In genomic region chr1:66769512-66770229, GRCh38 we compare ENCODE assay signal across 14 cellular contexts. TPM values are rescaled to one million over a fixed set of nuclear protein-coding genes. Genes with fewer than 3 reads are reported as not detected.
DNase-seq lines count a peak whose midpoint lies in the region; ATAC-seq lines count a peak whose summit lies in the region.
"Had no signal": no experiment of that assay in that cellular context is flagged by ENCODE, and none has a peak within 500 bp of the region (broad histone marks: within the 10 kb centered on the region; RNA-seq: fewer than 3 reads in every experiment).

No MANE protein-coding gene starts in this region.

- H3K4me1 Mint-ChIP-seq in activated naive CD4-positive, alpha-beta T cell treated with anti-CD3 and anti-CD28 coated beads, Interleukin-2, amount 10 ng/mL, durations not matched to agents 7 days and 5 days = peaks cover 27% of the 10 kb centered on the region
- H3K4me1 Mint-ChIP-seq in activated T-helper 17 cell treated with anti-CD3 and anti-CD28 coated beads, Interleukin-2, amount 50 U/mL, for 72 hours = peaks cover 22% of the 10 kb centered on the region
- H3K4me1 Mint-ChIP-seq: stimulated activated memory B cell treated with anti-CD40 and anti-IgM and Interleukin-4, amounts not matched to agents 10 μg/mL and 1 μg/mL and 100 μg/mL, for 72 hours had no signal

- no peaks in the 10 kb centered on the region for H3K36me3 Mint-ChIP-seq in activated naive CD4-positive, alpha-beta T cell treated with anti-CD3 and anti-CD28 coated beads, Interleukin-2, amount 10 ng/mL, durations not matched to agents 7 days and 5 days
- H3K36me3 Mint-ChIP-seq in activated T-helper 17 cell treated with anti-CD3 and anti-CD28 coated beads, Interleukin-2, amount 50 U/mL, for 72 hours (ENCODE audit: low read depth) = no peaks in the 10 kb centered on the region
- H3K36me3 Mint-ChIP-seq: stimulated activated memory B cell treated with anti-CD40 and anti-IgM and Interleukin-4, amounts not matched to agents 10 μg/mL and 1 μg/mL and 100 μg/mL, for 72 hours had no signal

- peak overlapping the region; percentile 58 for H3K27ac Mint-ChIP-seq in activated naive CD4-positive, alpha-beta T cell treated with anti-CD3 and anti-CD28 coated beads, Interleukin-2, amount 10 ng/mL, durations not matched to agents 7 days and 5 days
- peak overlapping the region; percentile 87 for H3K27ac Mint-ChIP-seq in activated T-helper 17 cell treated with anti-CD3 and anti-CD28 coated beads, Interleukin-2, amount 50 U/mL, for 72 hours
- H3K27ac Mint-ChIP-seq: stimulated activated memory B cell treated with anti-CD40 and anti-IgM and Interleukin-4, amounts not matched to agents 10 μg/mL and 1 μg/mL and 100 μg/mL, for 72 hours had no signal

- ATAC-seq in activated T-helper 17 cell treated with anti-CD3 and anti-CD28 coated beads, Interleukin-2, amount 50 U/mL, for 72 hours (replicated peaks) = peak; percentile 56
- peak; percentile 34 for ATAC-seq in stimulated activated naive CD8-positive, alpha-beta T cell treated with anti-CD3 and anti-CD28 coated beads, Interleukin-15, Interleukin-2, amounts not matched to agents 100 U/mL and 50 U/mL, for 24 hours
- ATAC-seq in GM21515 (IDR thresholded peaks at IDR 0.05; ENCODE audit: unreplicated experiment) (no peak), aorta (ENCODE audit: low FRiP score) (no peak)
- ATAC-seq: lower lobe of right lung; stimulated activated memory B cell treated with anti-CD40 and anti-IgM and Interleukin-4, amounts not matched to agents 10 μg/mL and 1 μg/mL and 100 μg/mL, for 72 hours had no signal

- CTCF ChIA-PET in activated naive CD4-positive, alpha-beta T cell treated with anti-CD3 and anti-CD28 coated beads, Interleukin-2, amount 10 ng/mL, durations not matched to agents 7 days and 5 days (lab: Charles Lee) = interaction anchor here (0.6 to 1.6 kb wide), 6 partner anchors 11 to 497 kb away, joined by 3 to 10 read pairs (median 4); no protein-coding TSS in a partner anchor

- no peak overlapping the region for H3K4me3 ChIP-seq in aorta (ENCODE audit: low read length in 2 of 2)
- H3K4me3 ChIP-seq: lower lobe of right lung had no signal

- H3K9me3 Mint-ChIP-seq in activated naive CD4-positive, alpha-beta T cell treated with anti-CD3 and anti-CD28 coated beads, Interleukin-2, amount 10 ng/mL, durations not matched to agents 7 days and 5 days = no peaks in the 10 kb centered on the region
- H3K9me3 Mint-ChIP-seq in activated T-helper 17 cell treated with anti-CD3 and anti-CD28 coated beads, Interleukin-2, amount 50 U/mL, for 72 hours = no peaks in the 10 kb centered on the region
- H3K9me3 Mint-ChIP-seq: stimulated activated memory B cell treated with anti-CD40 and anti-IgM and Interleukin-4, amounts not matched to agents 10 μg/mL and 1 μg/mL and 100 μg/mL, for 72 hours had no signal

- WGBS in aorta, 2 donors = 92 to 93% methylated on average over 7 of the region's 7 CpGs

- H3K27ac ChIP-seq in aorta (ENCODE audit: low read depth in 1 of 2, low read length in 2 of 2) = no peak overlapping the region
- H3K27ac ChIP-seq: lower lobe of right lung, parathyroid adenoma had no signal

- H3K9me3 ChIP-seq in aorta (ENCODE audit: control insufficient read depth, low read length) = no peaks in the 10 kb centered on the region
- H3K9me3 ChIP-seq: lower lobe of right lung had no signal

- no peaks in the 10 kb centered on the region for H3K27me3 Mint-ChIP-seq in activated naive CD4-positive, alpha-beta T cell treated with anti-CD3 and anti-CD28 coated beads, Interleukin-2, amount 10 ng/mL, durations not matched to agents 7 days and 5 days
- no peaks in the 10 kb centered on the region for H3K27me3 Mint-ChIP-seq in activated T-helper 17 cell treated with anti-CD3 and anti-CD28 coated beads, Interleukin-2, amount 50 U/mL, for 72 hours
- H3K27me3 Mint-ChIP-seq: stimulated activated memory B cell treated with anti-CD40 and anti-IgM and Interleukin-4, amounts not matched to agents 10 μg/mL and 1 μg/mL and 100 μg/mL, for 72 hours had no signal

- intact Hi-C loops in aorta (cut with DNase I) = loop anchor here (5.0 to 10.0 kb wide), 3 partner anchors 225 to 385 kb away; no protein-coding TSS in a partner anchor

- DNase-seq in activated naive CD4-positive, alpha-beta T cell treated with anti-CD3 and anti-CD28 coated beads, Interleukin-2, amount 10 ng/mL, durations not matched to agents 7 days and 5 days = peak; percentile 37
- no peak for DNase-seq in activated naive CD4-positive, alpha-beta T cell treated with anti-CD3 and anti-CD28 coated beads, Interleukin-2, amount 50 U/mL, for 16 hours
- DNase-seq in NCI-H2227 (lab: John Stamatoyannopoulos, UW; ENCODE audit: unreplicated experiment) = peak; percentile 47
- no peak for DNase-seq in stimulated activated naive CD8-positive, alpha-beta T cell treated with anti-CD3 and anti-CD28 coated beads, Interleukin-15, Interleukin-2, amounts not matched to agents 100 U/mL and 50 U/mL, for 24 hours
- no peak for DNase-seq in occipital lobe (lab: John Stamatoyannopoulos, UW)
- no peak for DNase-seq in aorta
- DNase-seq: GF-D8, lower lobe of right lung, NCI-H1092, NCI-H748 treated with DMSO at 0.1 percent for 48 hours had no signal

- H3K4me1 ChIP-seq in aorta (ENCODE audit: control insufficient read depth in 1 of 2, insufficient read depth in 2 of 2, low read length in 2 of 2) = no peaks in the 10 kb centered on the region
- H3K4me1 ChIP-seq: lower lobe of right lung, parathyroid adenoma had no signal

- peaks cover 0 to 2% of the 10 kb centered on the region in 2 donors for H3K27me3 ChIP-seq in aorta (ENCODE audit: control insufficient read depth in 1 of 2, insufficient read depth in 2 of 2, low read length in 1 of 2)

- H3K36me3 ChIP-seq in aorta (ENCODE audit: control insufficient read depth in 1 of 2, insufficient read depth in 2 of 2, low read length in 1 of 2) = no peaks in the 10 kb centered on the region
- H3K36me3 ChIP-seq: lower lobe of right lung had no signal

- H3K4me3 Mint-ChIP-seq in activated naive CD4-positive, alpha-beta T cell treated with anti-CD3 and anti-CD28 coated beads, Interleukin-2, amount 10 ng/mL, durations not matched to agents 7 days and 5 days = peak overlapping the region; percentile 62
- H3K4me3 Mint-ChIP-seq in activated T-helper 17 cell treated with anti-CD3 and anti-CD28 coated beads, Interleukin-2, amount 50 U/mL, for 72 hours = peak overlapping the region; percentile 80
- H3K4me3 Mint-ChIP-seq: stimulated activated memory B cell treated with anti-CD40 and anti-IgM and Interleukin-4, amounts not matched to agents 10 μg/mL and 1 μg/mL and 100 μg/mL, for 72 hours had no signal

RNA-seq across cellular contexts. Expression of gene DYNLT5, which starts 17.4 kb away (rescaled TPM):
- not detected for total RNA-seq in activated T-helper 17 cell treated with anti-CD3 and anti-CD28 coated beads, Interleukin-2, amount 50 U/mL, for 72 hours
- total RNA-seq in occipital lobe (3.6 TPM), aorta (10 to 100 TPM in 1 of 2 donors, 1 to 10 TPM in 1; 3.3 to 10.3 TPM)
- polyA plus RNA-seq in aorta = under 1 TPM in 1 of 2 donors, not detected in 1; 0.23 TPM

RNA-seq across cellular contexts. Expression of gene INSL5, which starts 31.4 kb away (rescaled TPM):
- total RNA-seq in activated T-helper 17 cell treated with anti-CD3 and anti-CD28 coated beads, Interleukin-2, amount 50 U/mL, for 72 hours = not detected
- total RNA-seq in occipital lobe (not detected), aorta (not detected)
- polyA plus RNA-seq in aorta = not detected
- total RNA-seq: lower lobe of right lung had no signal

Comparison
In these comparisons a context has a peak if more than half of its experiments do, and no peak if none do; other contexts are left out.
1. DNase-seq: peak in activated naive CD4-positive, alpha-beta T cell treated with anti-CD3 and anti-CD28 coated beads, Interleukin-2, amount 10 ng/mL, durations not matched to agents 7 days and 5 days (single experiment) and NCI-H2227 (single experiment); none in activated naive CD4-positive, alpha-beta T cell treated with anti-CD3 and anti-CD28 coated beads, Interleukin-2, amount 50 U/mL, for 16 hours (single experiment), stimulated activated naive CD8-positive, alpha-beta T cell treated with anti-CD3 and anti-CD28 coated beads, Interleukin-15, Interleukin-2, amounts not matched to agents 100 U/mL and 50 U/mL, for 24 hours (single experiment), occipital lobe (single experiment) and aorta (0 of 2).
2. ATAC-seq: peak in activated T-helper 17 cell treated with anti-CD3 and anti-CD28 coated beads, Interleukin-2, amount 50 U/mL, for 72 hours (single experiment) and stimulated activated naive CD8-positive, alpha-beta T cell treated with anti-CD3 and anti-CD28 coated beads, Interleukin-15, Interleukin-2, amounts not matched to agents 100 U/mL and 50 U/mL, for 24 hours (single experiment); none in GM21515 (single experiment) and aorta (single experiment).